ENCODE assay signal across 1 cellular context in genomic region chr4:42488114-42488513, GRCh38.
TF ChIP-seq lines count a peak whose summit lies in the region.

No MANE protein-coding gene starts in this region.

TF ChIP-seq in GM23338, 12 proteins besides CTCF, POLR2A, EP300 and RAD21 (continued from another document):
- TF ChIP-seq ZNF331 (CRISPR knock-in tag; IDR thresholded peaks at IDR 0.05; ENCODE audit: low read depth) (no peak), NANOG (IDR thresholded peaks at IDR 0.05; ENCODE audit: borderline replicate concordance) (no peak), CREB1 (CRISPR knock-in tag; IDR thresholded peaks at IDR 0.05; ENCODE audit: low read depth) (no peak), ZNF114 (CRISPR knock-in tag; IDR thresholded peaks at IDR 0.05) (no peak), ETS1 (IDR thresholded peaks at IDR 0.05) (no peak)
